In the genomic region with DNA sequence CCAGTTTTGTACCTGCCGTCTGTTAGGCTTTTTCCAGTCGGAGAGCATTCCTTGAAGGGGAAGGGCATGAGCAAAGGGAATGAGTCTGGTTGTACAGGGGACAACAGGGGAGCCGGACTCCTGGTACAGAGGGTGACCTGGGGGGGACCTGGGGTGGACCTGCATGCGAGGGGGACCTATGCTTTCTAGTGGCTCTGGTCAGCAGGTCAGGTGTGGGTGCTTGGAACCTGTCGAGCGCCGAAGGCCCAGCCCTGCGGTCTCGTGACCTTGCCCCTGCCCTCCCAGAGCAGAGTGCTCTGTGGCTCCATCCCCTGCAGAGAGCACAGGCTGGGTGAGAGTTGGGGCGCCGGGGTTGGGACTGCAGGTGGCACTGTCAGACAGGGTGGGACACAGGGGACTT, we compare ENCODE assay signal across 32 cellular contexts.
"Had no signal": no experiment of that assay in that cellular context is flagged by ENCODE, and none has a peak within 500 bp of the region (broad histone marks: within the 10 kb centered on the region; RNA-seq: fewer than 3 reads in every experiment).

No MANE protein-coding gene starts in this region.

- ATAC-seq: activated CD4-positive, alpha-beta T cell treated with anti-CD3 and anti-CD28 coated beads for 36 hours; activated CD8-positive, alpha-beta memory T cell treated with anti-CD3 and anti-CD28 coated beads, Interleukin-2, amount 10 ng/mL, durations not matched to agents 7 days and 5 days; activated CD8-positive, alpha-beta T cell treated with anti-CD3 and anti-CD28 coated beads, Interleukin-2, amount 10 ng/mL, durations not matched to agents 7 days and 5 days; activated naive CD8-positive, alpha-beta T cell treated with anti-CD3 and anti-CD28 coated beads, Interleukin-2, amount 50 U/mL, for 24 hours; body of pancreas; foreskin keratinocyte; gastrocnemius medialis; heart left ventricle; T-helper 17 cell had no signal

- DNase-seq: activated CD4-positive, alpha-beta memory T cell treated with anti-CD3 and anti-CD28 coated beads for 36 hours; activated CD4-positive, alpha-beta T cell treated with anti-CD3 and anti-CD28 coated beads for 36 hours; activated CD4-positive, alpha-beta T cell treated with anti-CD3 and anti-CD28 coated beads, Interleukin-2, amount 10 ng/mL, durations not matched to agents 24 days and 14 days; activated CD4-positive, CD25-positive, alpha-beta regulatory T cell; activated CD4-positive, CD25-positive, alpha-beta regulatory T cell treated with anti-CD3 and anti-CD28 coated beads, Interleukin-2, amount 50 U/mL, for 72 hours; activated CD8-positive, alpha-beta memory T cell treated with anti-CD3 and anti-CD28 coated beads, Interleukin-2, amount 10 ng/mL, durations not matched to agents 7 days and 5 days; activated CD8-positive, alpha-beta memory T cell treated with anti-CD3 and anti-CD28 coated beads, Interleukin-2, amount 50 U/mL, for 4 hours; activated CD8-positive, alpha-beta T cell treated with anti-CD3 and anti-CD28 coated beads, Interleukin-2, amount 10 ng/mL, durations not matched to agents 7 days and 5 days; activated effector memory CD4-positive, alpha-beta T cell treated with anti-CD3 and anti-CD28 coated beads, Interleukin-2, amount 50 U/mL, for 16 hours; activated naive CD4-positive, alpha-beta T cell treated with anti-CD3 and anti-CD28 coated beads for 36 hours; activated naive CD8-positive, alpha-beta T cell treated with anti-CD3 and anti-CD28 coated beads for 36 hours; activated naive CD8-positive, alpha-beta T cell treated with anti-CD3 and anti-CD28 coated beads, Interleukin-2, amount 50 U/mL, for 24 hours; activated T-cell treated with anti-CD3 and anti-CD28 coated beads, Interleukin-2, amount 50 U/mL, for 1 hour; activated T-cell treated with anti-CD3 and anti-CD28 coated beads, Interleukin-2, amount 50 U/mL, for 48 hours; adrenal gland; amygdala; aorta; body of pancreas; central memory CD4-positive, alpha-beta T cell; cerebellar nuclear complex; colonic mucosa; dorsolateral prefrontal cortex; effector memory CD4-positive, alpha-beta T cell; erythroblast; foreskin keratinocyte; gastrocnemius medialis; glutamatergic neuron; heart left ventricle; T-helper 17 cell had no signal

- H3K4me1 ChIP-seq: adrenal gland, body of pancreas, breast epithelium, colonic mucosa, gastrocnemius medialis had no signal

- H3K27me3 ChIP-seq: adrenal gland, body of pancreas, breast epithelium, cardiac muscle cell, colonic mucosa, dorsolateral prefrontal cortex, esophagus muscularis mucosa, foreskin keratinocyte, gastrocnemius medialis, heart left ventricle had no signal

- H3K9me3 ChIP-seq: adrenal gland, body of pancreas, breast epithelium, colonic mucosa, esophagus muscularis mucosa, gastrocnemius medialis, heart left ventricle had no signal

- H3K36me3 ChIP-seq: adrenal gland, breast epithelium, cardiac muscle cell, colonic mucosa, esophagus muscularis mucosa, gastrocnemius medialis, heart left ventricle had no signal

- H3K27ac ChIP-seq: adrenal gland, body of pancreas, breast epithelium, cardiac muscle cell, colonic mucosa, esophagus muscularis mucosa, gastrocnemius medialis, heart left ventricle had no signal

- H3K4me3 ChIP-seq: adrenal gland, body of pancreas, breast epithelium, cardiac muscle cell, colonic mucosa, dorsolateral prefrontal cortex, esophagus muscularis mucosa, gastrocnemius medialis, heart left ventricle had no signal
